In genomic region chr11:92632510-92632909, GRCh38 we compare ENCODE assay signal across 1 cellular context.
TF ChIP-seq lines count a peak whose summit lies in the region.

No MANE protein-coding gene starts in this region.

TF ChIP-seq in GM23338, 12 proteins besides CTCF, POLR2A, EP300 and RAD21:
- TF ChIP-seq ZNF462 (CRISPR knock-in tag; IDR thresholded peaks at IDR 0.05) (peak; percentile 74), JUNB (IDR thresholded peaks at IDR 0.05; ENCODE audit: unreplicated experiment) (no peak)
TF ChIP-seq in GM23338: peak in this region for 1.
